Comparison of ENCODE assay signal across 21 cellular contexts in genomic region chr7:139666501-139666900, GRCh38.
"Had no signal": no experiment of that assay in that cellular context is flagged by ENCODE, and none has a peak within 500 bp of the region (broad histone marks: within the 10 kb centered on the region; RNA-seq: fewer than 3 reads in every experiment).

No MANE protein-coding gene starts in this region.

- FAIRE-seq: endothelial cell of umbilical vein, keratinocyte, urothelium cell line had no signal

- DNase-seq: colonic mucosa; dermis blood vessel endothelial cell; effector CD4-positive, alpha-beta T cell; endodermal cell; erythroblast; foreskin keratinocyte; immature natural killer cell; left lung; lower lobe of right lung; naive B cell; posterior cingulate gyrus; sigmoid colon; stimulated activated CD4-positive, alpha-beta T cell treated with anti-CD3 and anti-CD28 coated beads, Interleukin-12 subunit alpha, Interleukin-12 subunit beta, amount 100 ng/mL, for 4 hours; stimulated activated naive CD4-positive, alpha-beta T cell; stomach; thyroid gland had no signal

- H3K9me3 ChIP-seq: colonic mucosa, left lung, lower lobe of right lung, neutrophil, sigmoid colon, stomach, thyroid gland had no signal

- H3K27me3 ChIP-seq: colonic mucosa, foreskin keratinocyte, left lung, neutrophil, sigmoid colon, stomach, thyroid gland had no signal

- ATAC-seq: foreskin keratinocyte, left lung, lower lobe of right lung had no signal

- H3K4me1 ChIP-seq: colonic mucosa had no signal

- H3K36me3 ChIP-seq: colonic mucosa, left lung, lower lobe of right lung, sigmoid colon, stomach, thyroid gland had no signal

- H3K4me3 ChIP-seq: colonic mucosa, left lung, lower lobe of right lung, sigmoid colon, skin epidermis, stomach, thyroid gland had no signal

- H3K27ac ChIP-seq: colonic mucosa, foreskin keratinocyte, left lung, lower lobe of right lung, neutrophil, sigmoid colon, skin epidermis, stomach, thyroid gland had no signal
